13 cellular contexts compared by ENCODE assay signal in genomic region chr7:75732764-75733630, GRCh38. TPM values are rescaled to one million over a fixed set of nuclear protein-coding genes. Genes with fewer than 3 reads are reported as not detected.
A peak's percentile ranks its signal among the peaks of the same experiment; 100 is the strongest.
DNase-seq lines count a peak whose midpoint lies in the region; ATAC-seq and TF ChIP-seq lines count a peak whose summit lies in the region.
"Had no signal": no experiment of that assay in that cellular context is flagged by ENCODE, and none has a peak within 500 bp of the region (broad histone marks: within the 10 kb centered on the region; RNA-seq: fewer than 3 reads in every experiment).

No MANE protein-coding gene starts in this region.

- H3K4me1 Mint-ChIP-seq in Calu3 (ENCODE audit: low read depth, unreplicated experiment), result no peaks in the 10 kb centered on the region

- H3K27ac Mint-ChIP-seq in Calu3 (ENCODE audit: unreplicated experiment), result no peak overlapping the region
- H3K27ac Mint-ChIP-seq: activated CD4-positive, alpha-beta T cell treated with anti-CD3 and anti-CD28 coated beads, Interleukin-2, amount 10 ng/mL, durations not matched to agents 24 days and 14 days; stimulated activated naive CD8-positive, alpha-beta T cell treated with anti-CD3 and anti-CD28 coated beads, Interleukin-15, amount 100 ng/mL, for 72 hours had no signal

- H3F3A ChIP-seq in SK-N-SH (replicated peaks; ENCODE audit: insufficient read depth), result peaks cover 31% of the 10 kb centered on the region

- no peaks in the 10 kb centered on the region for H3K9me3 Mint-ChIP-seq in Calu3 (ENCODE audit: low read depth, unreplicated experiment)
- H3K9me3 Mint-ChIP-seq: activated CD4-positive, alpha-beta T cell treated with anti-CD3 and anti-CD28 coated beads, Interleukin-2, amount 10 ng/mL, durations not matched to agents 24 days and 14 days; stimulated activated naive CD8-positive, alpha-beta T cell treated with anti-CD3 and anti-CD28 coated beads, Interleukin-15, amount 100 ng/mL, for 72 hours had no signal

- CTCF ChIA-PET in SK-N-SH (lab: Yijun Ruan, JAX) (interaction anchor here (1.0 to 1.7 kb wide), 4 partner anchors 25 to 50 kb away, joined by 3 to 4 read pairs (median 4); no protein-coding TSS in a partner anchor), Calu3 (lab: Charles Lee) (no interaction called here)

- peak overlapping the region; percentile 71 for H3K4me2 ChIP-seq in SK-N-SH

- H3K4me3 ChIP-seq in SK-N-SH (ENCODE audit: low read depth in 2 of 2, low read length in 1 of 2) (peak overlapping the region in 1 of 2 experiments; percentile 15; a peak in 1 of 4 replicates), fibroblast of pulmonary artery (replicated peaks; ENCODE audit: low read depth, low read length) (no peak overlapping the region), gastrocnemius medialis (no peak overlapping the region)
- H3K4me3 ChIP-seq: body of pancreas, sigmoid colon had no signal

- H3K27ac ChIP-seq in SK-N-SH (ENCODE audit: low read depth in 2 of 2, low read length in 1 of 2) (peak overlapping the region in 1 of 2 experiments; percentile 74; a peak in 2 of 4 replicates), gastrocnemius medialis (peak overlapping the region; percentile 4 to 28 (median 14))
- H3K27ac ChIP-seq: body of pancreas had no signal

- H3K36me3 Mint-ChIP-seq in Calu3 (ENCODE audit: insufficient read depth, unreplicated experiment), result no peaks in the 10 kb centered on the region

- H3K9ac ChIP-seq in SK-N-SH, result peak overlapping the region; percentile 19; the same call in 1 of the 2 replicates

- H3K9me3 ChIP-seq in SK-N-SH (no peaks in the 10 kb centered on the region), gastrocnemius medialis (no peaks in the 10 kb centered on the region)
- H3K9me3 ChIP-seq: body of pancreas, sigmoid colon had no signal

- no peak overlapping the region for H3K4me3 Mint-ChIP-seq in Calu3 (ENCODE audit: low read depth, unreplicated experiment)
- H3K4me3 Mint-ChIP-seq: activated CD4-positive, alpha-beta T cell treated with anti-CD3 and anti-CD28 coated beads, Interleukin-2, amount 10 ng/mL, durations not matched to agents 24 days and 14 days; stimulated activated naive CD8-positive, alpha-beta T cell treated with anti-CD3 and anti-CD28 coated beads, Interleukin-15, amount 100 ng/mL, for 72 hours had no signal

- no TSS peak for BruUV-seq in Calu3 (replicated peaks; lab: Mats Ljungman, UMichigan)

- H4K20me1 ChIP-seq in SK-N-SH (ENCODE audit: insufficient read depth), result no peaks in the 10 kb centered on the region

- intact Hi-C loops in gastrocnemius medialis (cut with DNase I; ENCODE audit: low total_unique reads), result no loop called here
- intact Hi-C loops in Calu3 (cut with micrococcal nuclease; ENCODE audit: unreplicated experiment), result no loop called here

- H3K4me1 ChIP-seq in SK-N-SH (ENCODE audit: control insufficient read depth in 1 of 2, insufficient read depth in 2 of 2, low read depth in 1 of 2, low read length in 1 of 2), result peaks cover 6 to 9% of the 10 kb centered on the region in 2 experiments; a peak in 1 of 4 replicates
- peaks cover 2 to 9% of the 10 kb centered on the region in 2 donors for H3K4me1 ChIP-seq in gastrocnemius medialis

- TF ChIP-seq EP300 in SK-N-SH (IDR thresholded peaks at IDR 0.05; ENCODE audit: borderline replicate concordance in 1 of 2, low read depth in 1 of 2, low read length in 1 of 2), result peak in 1 of 2 experiments; percentile 87; a peak in 1 of 4 replicates

- no peak for TF ChIP-seq RAD21 in SK-N-SH (IDR thresholded peaks at IDR 0.05; ENCODE audit: low read length)

- POLR2A ChIA-PET in SK-N-SH (lab: Yijun Ruan, JAX), result no interaction called here

- H3K27me3 ChIP-seq in SK-N-SH (ENCODE audit: insufficient read depth), result no peaks in the 10 kb centered on the region
- no peaks in the 10 kb centered on the region for H3K27me3 ChIP-seq in gastrocnemius medialis
- H3K27me3 ChIP-seq: body of pancreas, sigmoid colon had no signal

- H3K27me3 Mint-ChIP-seq in Calu3 (ENCODE audit: unreplicated experiment), result no peaks in the 10 kb centered on the region

- 13% methylated on average over 15 of the region's 15 CpGs for WGBS in SK-N-SH (ENCODE audit: low lambda C conversion rate)

- TF ChIP-seq POLR2A in gastrocnemius medialis (IDR thresholded peaks at IDR 0.05), result no peak

- TF ChIP-seq CTCF in SK-N-SH (IDR thresholded peaks at IDR 0.05) (no peak), fibroblast of pulmonary artery (IDR thresholded peaks at IDR 0.05; ENCODE audit: low read length, missing control alignments) (no peak), gastrocnemius medialis (IDR thresholded peaks at IDR 0.05 in 4 of 5, conservative IDR thresholded peaks at IDR 0.05 in 1 of 5) (no peak), Calu3 (IDR thresholded peaks at IDR 0.05; ENCODE audit: unreplicated experiment) (no peak)

- no peaks in the 10 kb centered on the region for H3K79me2 ChIP-seq in SK-N-SH (ENCODE audit: insufficient read depth)

- peak in 1 of 2 donors; percentile 33 for ATAC-seq in gastrocnemius medialis
- ATAC-seq: body of pancreas; stimulated activated naive CD8-positive, alpha-beta T cell treated with anti-CD3 and anti-CD28 coated beads, Interleukin-15, amount 100 ng/mL, for 72 hours had no signal

- DNase-seq in Daoy (ENCODE audit: low read depth), result peak; percentile 93
- peak; percentile 35 for DNase-seq in SK-N-SH
- DNase-seq in fibroblast of pulmonary artery (ENCODE audit: low read depth), result peak; percentile 54
- DNase-seq in gastrocnemius medialis, result peak in 1 of 2 donors; percentile 30
- no peak for DNase-seq in Calu3
- DNase-seq in DMS79 (lab: John Stamatoyannopoulos, UW), result no peak
- no peak for DNase-seq in middle frontal gyrus (ENCODE audit: extremely low spot score, low spot score)
- no peak for DNase-seq in effector CD4-positive, alpha-beta T cell
- DNase-seq: activated CD4-positive, alpha-beta T cell treated with anti-CD3 and anti-CD28 coated beads, Interleukin-2, amount 10 ng/mL, durations not matched to agents 24 days and 14 days; body of pancreas; NCI-H1105 treated with DMSO at 0.1 percent for 48 hours; sigmoid colon; stimulated activated naive CD8-positive, alpha-beta T cell treated with anti-CD3 and anti-CD28 coated beads, Interleukin-15, amount 100 ng/mL, for 72 hours had no signal

- H2AFZ ChIP-seq in SK-N-SH (ENCODE audit: low read depth), result peak overlapping the region; percentile 29; the same call in 1 of the 2 replicates

- in situ Hi-C loops in gastrocnemius medialis (cut with MboI; ENCODE audit: low sequenced_read_pairs in 4 of 4), result loop anchor here (25.0 kb wide), 3 partner anchors 96 to 304 kb away; partner anchors contain the start of genes MDH2 (in 3 of the 4) and STYXL1 (in 3 of the 4)

- H3K9me2 ChIP-seq in SK-N-SH, result no peaks in the 10 kb centered on the region

- no peaks in the 10 kb centered on the region for H3K36me3 ChIP-seq in SK-N-SH (replicated peaks in 1 of 2; ENCODE audit: control insufficient read depth in 1 of 2, insufficient read depth in 2 of 2, low read length in 1 of 2)
- H3K36me3 ChIP-seq in gastrocnemius medialis, result no peaks in the 10 kb centered on the region
- H3K36me3 ChIP-seq: sigmoid colon had no signal

TF ChIP-seq in SK-N-SH, 30 proteins besides CTCF, POLR2A, EP300 and RAD21 (continues in another document):
- TF ChIP-seq CHD2 (IDR thresholded peaks at IDR 0.05; ENCODE audit: low read length, partially characterized antibody) (no peak), JUND (IDR thresholded peaks at IDR 0.05) (peak; percentile 89; the same call in 1 of the 2 replicates), NFIC (IDR thresholded peaks at IDR 0.05; ENCODE audit: borderline replicate concordance) (peak; percentile 72), POLR2AphosphoS5 (IDR thresholded peaks at IDR 0.05; ENCODE audit: low read depth, low read length) (peak; percentile 47; the same call in 1 of the 2 replicates), RXRA (IDR thresholded peaks at IDR 0.05; ENCODE audit: borderline replicate concordance, low read depth) (peak; percentile 82; the same call in 1 of the 2 replicates), ZBTB33 (IDR thresholded peaks at IDR 0.05; ENCODE audit: borderline replicate concordance, low read depth) (0 out of 2 replicates have a peak, but pooled peaks have one; percentile 61)
- TF ChIP-seq, protein P1, sequence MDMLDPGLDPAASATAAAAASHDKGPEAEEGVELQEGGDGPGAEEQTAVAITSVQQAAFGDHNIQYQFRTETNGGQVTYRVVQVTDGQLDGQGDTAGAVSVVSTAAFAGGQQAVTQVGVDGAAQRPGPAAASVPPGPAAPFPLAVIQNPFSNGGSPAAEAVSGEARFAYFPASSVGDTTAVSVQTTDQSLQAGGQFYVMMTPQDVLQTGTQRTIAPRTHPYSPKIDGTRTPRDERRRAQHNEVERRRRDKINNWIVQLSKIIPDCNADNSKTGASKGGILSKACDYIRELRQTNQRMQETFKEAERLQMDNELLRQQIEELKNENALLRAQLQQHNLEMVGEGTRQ (IDR thresholded peaks at IDR 0.05; ENCODE audit: borderline replicate concordance, low read depth, low read length), result no peak

RNA-seq across cellular contexts. Expression of gene HIP1, which starts 5.7 kb away (rescaled TPM):
- 12.3 and 13.4 TPM in 2 replicates for total RNA-seq in Daoy (2014; rRNA removed; shearing (Covaris generic))
- polyA plus RNA-seq in SK-N-SH (2012; rRNA removed), result 10.4 and 11.3 TPM in 2 replicates
- polyA plus RNA-seq in SK-N-SH (2012; cell fraction: cytosol; rRNA removed), result 6.5 and 8.6 TPM in 2 replicates
- 8.5 and 10.8 TPM in 2 replicates for polyA plus RNA-seq in SK-N-SH (2012; cell fraction: nucleus; rRNA removed)
- total RNA-seq in gastrocnemius medialis (10 to 100 TPM in 1 of 4 donors, 1 to 10 TPM in 3; 5.8 to 11.1 (median 7.9) TPM), Calu3 (2022) (8.3 and 10.7 TPM in 2 replicates)

RNA-seq across cellular contexts. Expression of gene CCL26, which starts 39.0 kb away (rescaled TPM):
- total RNA-seq in Daoy (2014; rRNA removed; shearing (Covaris generic)), result 1.5 TPM in 1 of 2 replicates, not detected in the other
- polyA plus RNA-seq in SK-N-SH (2012; rRNA removed), result not detected in 2 replicates
- polyA plus RNA-seq in SK-N-SH (2012; cell fraction: cytosol; rRNA removed), result 0.10 TPM in 1 of 2 replicates, not detected in the other
- 0.14 TPM in 1 of 2 replicates, not detected in the other for polyA plus RNA-seq in SK-N-SH (2012; cell fraction: nucleus; rRNA removed)
- total RNA-seq in gastrocnemius medialis (not detected), Calu3 (2022) (not detected in 2 replicates)
- total RNA-seq: activated CD4-positive, alpha-beta T cell treated with anti-CD3 and anti-CD28 coated beads, Interleukin-2, amount 10 ng/mL, durations not matched to agents 24 days and 14 days; body of pancreas had no signal

Comparison
In these comparisons a context has a peak if more than half of its experiments do, and no peak if none do; other contexts are left out.
1. DNase-seq: peak in Daoy (single experiment), SK-N-SH (single experiment) and fibroblast of pulmonary artery (single experiment); none in Calu3 (single experiment), DMS79 (single experiment), middle frontal gyrus (single experiment) and effector CD4-positive, alpha-beta T cell (single experiment).